Comparison of ENCODE assay signal across 15 cellular contexts in genomic region chr12:104294845-104295674, GRCh38. TPM values are rescaled to one million over a fixed set of nuclear protein-coding genes. Genes with fewer than 3 reads are reported as not detected.
DNase-seq lines count a peak whose midpoint lies in the region; ATAC-seq and TF ChIP-seq lines count a peak whose summit lies in the region.
"Had no signal": no experiment of that assay in that cellular context is flagged by ENCODE, and none has a peak within 500 bp of the region (broad histone marks: within the 10 kb centered on the region; RNA-seq: fewer than 3 reads in every experiment).

No MANE protein-coding gene starts in this region.

- H3K4me3 ChIP-seq in PC-9 (peak overlapping the region; percentile 59), psoas muscle (no peak overlapping the region), MM.1S (ENCODE audit: low read length) (no peak overlapping the region)
- H3K4me3 ChIP-seq: SJCRH30 had no signal

- 67 to 81% (median 68%) methylated on average over 9 of the region's 9 CpGs for WGBS in psoas muscle, 3 donors

- peaks cover 19% of the 10 kb centered on the region for H3K36me3 Mint-ChIP-seq in natural killer cell treated with Interleukin-12 subunit alpha and Interleukin-12 subunit beta and Interleukin-15 and Interleukin-18, amount 100 ng/mL, for 72 hours

- CTCF ChIA-PET in PC-9 (lab: Charles Lee): interaction anchor here (1.0 kb wide), 1 partner anchor 14 kb away, joined by 3 read pairs; no protein-coding TSS in a partner anchor

- ATAC-seq in esophagus mucosa: peak; percentile 73
- peak in 1 of 4 donors; percentile 28 for ATAC-seq in psoas muscle
- ATAC-seq in natural killer cell treated with Interleukin-12 subunit alpha and Interleukin-12 subunit beta and Interleukin-15 and Interleukin-18, amount 100 ng/mL, for 72 hours: no peak

- H3K27ac ChIP-seq in PC-9 (peak overlapping the region; percentile 99), psoas muscle (peak overlapping the region; percentile 52), MM.1S (ENCODE audit: low read length) (no peak overlapping the region)
- H3K27ac ChIP-seq: SJCRH30 had no signal

- H3K27me3 Mint-ChIP-seq in natural killer cell treated with Interleukin-12 subunit alpha and Interleukin-12 subunit beta and Interleukin-15 and Interleukin-18, amount 100 ng/mL, for 72 hours: no peaks in the 10 kb centered on the region
- H3K27me3 Mint-ChIP-seq: activated B cell treated with CpG ODN at 0.5 μM for 24 hours, naive B cell had no signal

- peaks cover 23 to 38% of the 10 kb centered on the region in 2 donors for H3K4me1 Mint-ChIP-seq in natural killer cell treated with Interleukin-12 subunit alpha and Interleukin-12 subunit beta and Interleukin-15 and Interleukin-18, amount 100 ng/mL, for 72 hours (ENCODE audit: low read depth in 2 of 2)

- H3K9ac ChIP-seq in MM.1S (ENCODE audit: low read length): no peak overlapping the region

- DNase-seq in DMS53 (lab: John Stamatoyannopoulos, UW) (peak; percentile 40), DMS53 treated with DMSO at 0.1 percent for 48 hours (lab: John Stamatoyannopoulos, UW; ENCODE audit: unreplicated experiment) (no peak), PC-9 (peak in 1 of 2 experiments; percentile 81), psoas muscle (no peak), G401 (ENCODE audit: low spot score) (no peak), MM.1S (no peak)
- no peak for DNase-seq in natural killer cell treated with Interleukin-12 subunit alpha and Interleukin-12 subunit beta and Interleukin-15 and Interleukin-18, amount 100 ng/mL, for 72 hours (ENCODE audit: low spot score)
- DNase-seq: 8988T; activated B cell treated with CpG ODN at 0.5 μM for 24 hours; effector memory CD4-positive, alpha-beta T cell; naive B cell; NCI-H2081; NK-92 treated with Interleukin-12 subunit alpha and Interleukin-12 subunit beta, amount 100 ng/mL, for 24 hours had no signal

- H3K36me3 ChIP-seq in PC-9 (ENCODE audit: low read depth) (peaks cover 84% of the 10 kb centered on the region), psoas muscle (ENCODE audit: insufficient read depth in 1 of 2, low read depth in 1 of 2) (peaks cover 7 to 97% of the 10 kb centered on the region in 2 donors), MM.1S (replicated peaks; ENCODE audit: insufficient read depth, low read length) (peaks cover 8% of the 10 kb centered on the region; the same call in 1 of the 2 replicates)

- BruUV-seq in PC-9 (replicated peaks; lab: Mats Ljungman, UMichigan): no TSS peak

- peaks cover 99% of the 10 kb centered on the region for H3K79me2 ChIP-seq in PC-9 (ENCODE audit: low read depth)
- peaks cover 93% of the 10 kb centered on the region for H3K79me2 ChIP-seq in MM.1S (ENCODE audit: low read length)

- no peak overlapping the region for H3K4me3 Mint-ChIP-seq in natural killer cell treated with Interleukin-12 subunit alpha and Interleukin-12 subunit beta and Interleukin-15 and Interleukin-18, amount 100 ng/mL, for 72 hours
- H3K4me3 Mint-ChIP-seq: activated B cell treated with CpG ODN at 0.5 μM for 24 hours had no signal

- peak overlapping the region; percentile 97 for H3K4me2 ChIP-seq in PC-9
- H3K4me2 ChIP-seq in MM.1S (ENCODE audit: low read depth, low read length): no peak overlapping the region

- H3F3A ChIP-seq in PC-9 (ENCODE audit: insufficient read depth, low read depth) (peaks cover 96% of the 10 kb centered on the region), MM.1S (ENCODE audit: insufficient read depth, low read length) (no peaks in the 10 kb centered on the region)

- in situ Hi-C loops in G401 (cut with HindIII; ENCODE audit: low sequenced_read_pairs): no loop called here

- H3K9me3 Mint-ChIP-seq in natural killer cell treated with Interleukin-12 subunit alpha and Interleukin-12 subunit beta and Interleukin-15 and Interleukin-18, amount 100 ng/mL, for 72 hours: no peaks in the 10 kb centered on the region
- H3K9me3 Mint-ChIP-seq: activated B cell treated with CpG ODN at 0.5 μM for 24 hours, naive B cell had no signal

- POLR2A ChIA-PET in PC-9 (lab: Charles Lee; ENCODE audit: unreplicated experiment): interaction anchor here (0.6 to 0.7 kb wide), 2 partner anchors 24 to 75 kb away, joined by 3 to 4 read pairs; no protein-coding TSS in a partner anchor

- no peaks in the 10 kb centered on the region for H3K9me2 ChIP-seq in PC-9 (ENCODE audit: insufficient read depth)
- H3K9me2 ChIP-seq in MM.1S (replicated peaks; ENCODE audit: insufficient read depth, low read length): no peaks in the 10 kb centered on the region

- TF ChIP-seq CTCF in PC-9 (conservative IDR thresholded peaks at IDR 0.05): no peak
- no peak for TF ChIP-seq CTCF in psoas muscle (IDR thresholded peaks at IDR 0.05)
- TF ChIP-seq CTCF in MM.1S (IDR thresholded peaks at IDR 0.05; ENCODE audit: low read length): no peak

- H3K4me1 ChIP-seq in PC-9 (replicated peaks; ENCODE audit: insufficient read depth): peaks cover 54% of the 10 kb centered on the region
- peaks cover 72% of the 10 kb centered on the region for H3K4me1 ChIP-seq in psoas muscle
- H3K4me1 ChIP-seq in MM.1S (ENCODE audit: low read length): no peaks in the 10 kb centered on the region
- H3K4me1 ChIP-seq: SJCRH30 had no signal

- H3K9me3 ChIP-seq in PC-9 (ENCODE audit: insufficient read depth, low read depth) (no peaks in the 10 kb centered on the region), psoas muscle (no peaks in the 10 kb centered on the region), MM.1S (replicated peaks; ENCODE audit: insufficient read depth, low read length) (no peaks in the 10 kb centered on the region)
- H3K9me3 ChIP-seq: SJCRH30 had no signal

- intact Hi-C loops in PC-9 (cut with micrococcal nuclease; ENCODE audit: unreplicated experiment) (no loop called here), psoas muscle (cut with DNase I) (no loop called here)

- H2AFZ ChIP-seq in PC-9: no peak overlapping the region
- H2AFZ ChIP-seq in MM.1S (ENCODE audit: low read length): no peak overlapping the region

- H4K20me1 ChIP-seq in PC-9 (ENCODE audit: insufficient read depth): peaks cover 95% of the 10 kb centered on the region
- H4K20me1 ChIP-seq in MM.1S (ENCODE audit: insufficient read depth, low read length): peaks cover 12% of the 10 kb centered on the region; the same call in 1 of the 2 replicates

- peak overlapping the region in 1 of 2 donors; percentile 3 for H3K27ac Mint-ChIP-seq in natural killer cell treated with Interleukin-12 subunit alpha and Interleukin-12 subunit beta and Interleukin-15 and Interleukin-18, amount 100 ng/mL, for 72 hours
- H3K27ac Mint-ChIP-seq: activated B cell treated with CpG ODN at 0.5 μM for 24 hours had no signal

- H3K27me3 ChIP-seq in PC-9 (ENCODE audit: insufficient read depth, low read depth) (no peaks in the 10 kb centered on the region), psoas muscle (ENCODE audit: insufficient read depth in 3 of 3, low read length in 2 of 3) (no peaks in the 10 kb centered on the region), MM.1S (replicated peaks; ENCODE audit: insufficient read depth, low read length) (no peaks in the 10 kb centered on the region)
- H3K27me3 ChIP-seq: SJCRH30 had no signal

RNA-seq across cellular contexts. Expression of gene EID3, which starts 8.5 kb away (rescaled TPM):
- total RNA-seq in PC-9 (2021) (42.4 and 47.4 TPM in 2 replicates), esophagus mucosa (0.76 TPM), psoas muscle (1 to 10 TPM in 1 of 4 donors, under 1 TPM in 3; 0.94 to 1.3 (median 0.99) TPM)
- polyA plus RNA-seq in psoas muscle: under 1 TPM; 0.28 to 0.95 (median 0.56) TPM
- total RNA-seq in G401 (2014; rRNA removed; shearing (Covaris generic)): 0.51 and 1.7 TPM in 2 replicates
- 10 to 100 TPM in 1 of 2 donors, 1 to 10 TPM in 1; 9.0 to 17.9 TPM for total RNA-seq in natural killer cell treated with Interleukin-12 subunit alpha and Interleukin-12 subunit beta and Interleukin-15 and Interleukin-18, amount 100 ng/mL, for 72 hours
